ENCODE assay signal across 1 cellular context in genomic region chr5:72559866-72560766, GRCh38.
TF ChIP-seq lines count a peak whose summit lies in the region.

No MANE protein-coding gene starts in this region.

TF ChIP-seq in K562, 482 proteins besides CTCF, POLR2A, EP300 and RAD21 (continues in another document):
- TF ChIP-seq NFRKB (IDR thresholded peaks at IDR 0.05; ENCODE audit: low read depth) (0 out of 2 replicates have a peak, but pooled peaks have one; percentile 37), MAFF (IDR thresholded peaks at IDR 0.05; ENCODE audit: low read length) (no peak), NR4A1 (CRISPR knock-in tag; IDR thresholded peaks at IDR 0.05) (no peak), NR4A1 (tag; IDR thresholded peaks at IDR 0.05) (peak; percentile 64; the same call in 1 of the 2 replicates), FOSL1 (tag; conservative IDR thresholded peaks at IDR 0.05) (peak; percentile 80), ZNF592 (IDR thresholded peaks at IDR 0.05) (peak; percentile 81), CTBP1 (IDR thresholded peaks at IDR 0.05; ENCODE audit: borderline replicate concordance) (peak; percentile 29; the same call in 1 of the 2 replicates), MEIS2 (IDR thresholded peaks at IDR 0.05; ENCODE audit: partially characterized antibody) (peak; percentile 48), E2F6 (IDR thresholded peaks at IDR 0.05; ENCODE audit: borderline replicate concordance in 1 of 2, extremely low read depth in 1 of 2, insufficient read depth in 1 of 2, insufficient read length in 1 of 2, low read depth in 1 of 2, low read length in 1 of 2, poor library complexity in 1 of 2, severe bottlenecking in 1 of 2) (peak in 1 of 2 experiments; percentile 33), XRCC5 (IDR thresholded peaks at IDR 0.05; ENCODE audit: low read depth, low read length) (no peak), MCM2 (IDR thresholded peaks at IDR 0.05; ENCODE audit: low read depth) (no peak), ATF3 (IDR thresholded peaks at IDR 0.05) (peak; percentile 35; the same call in 1 of the 2 replicates), ATF3 (CRISPR knock-in tag; conservative IDR thresholded peaks at IDR 0.05) (no peak), ATF7 (IDR thresholded peaks at IDR 0.05) (no peak), ZNF354B (CRISPR knock-in tag; IDR thresholded peaks at IDR 0.05) (no peak), CEBPZ (IDR thresholded peaks at IDR 0.05; ENCODE audit: borderline replicate concordance, low read depth, low read length) (no peak), L3MBTL2 (IDR thresholded peaks at IDR 0.05) (peak; percentile 60; the same call in 1 of the 2 replicates), NR2C1 (IDR thresholded peaks at IDR 0.05) (no peak), NR2C1 (tag; IDR thresholded peaks at IDR 0.05) (peak; percentile 28; the same call in 1 of the 2 replicates), ZNF766 (CRISPR knock-in tag; conservative IDR thresholded peaks at IDR 0.05) (0 out of 2 replicates have a peak, but pooled peaks have one; percentile 37), MTA3 (IDR thresholded peaks at IDR 0.05; ENCODE audit: borderline replicate concordance) (no peak), ARID3A (IDR thresholded peaks at IDR 0.05; ENCODE audit: borderline replicate concordance, low read depth, low read length) (no peak), SOX6 (IDR thresholded peaks at IDR 0.05) (peak; percentile 73), MEF2D (tag; conservative IDR thresholded peaks at IDR 0.05; ENCODE audit: low read depth) (0 out of 2 replicates have a peak, but pooled peaks have one; percentile 42), SPI1 (IDR thresholded peaks at IDR 0.05; ENCODE audit: borderline replicate concordance, low read depth, low read length) (no peak), PTTG1 (tag; IDR thresholded peaks at IDR 0.05; ENCODE audit: low read depth) (peak; percentile 47; the same call in 1 of the 2 replicates), SMAD4 (CRISPR knock-in tag; conservative IDR thresholded peaks at IDR 0.05) (0 out of 2 replicates have a peak, but pooled peaks have one; percentile 22)
- TF ChIP-seq, protein P1, sequence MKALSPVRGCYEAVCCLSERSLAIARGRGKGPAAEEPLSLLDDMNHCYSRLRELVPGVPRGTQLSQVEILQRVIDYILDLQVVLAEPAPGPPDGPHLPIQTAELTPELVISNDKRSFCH (CRISPR knock-in tag; IDR thresholded peaks at IDR 0.05): no peak
- TF ChIP-seq, protein P1 (tag; IDR thresholded peaks at IDR 0.05): 0 out of 2 replicates have a peak, but pooled peaks have one; percentile 51
- TF ChIP-seq, protein P2, sequence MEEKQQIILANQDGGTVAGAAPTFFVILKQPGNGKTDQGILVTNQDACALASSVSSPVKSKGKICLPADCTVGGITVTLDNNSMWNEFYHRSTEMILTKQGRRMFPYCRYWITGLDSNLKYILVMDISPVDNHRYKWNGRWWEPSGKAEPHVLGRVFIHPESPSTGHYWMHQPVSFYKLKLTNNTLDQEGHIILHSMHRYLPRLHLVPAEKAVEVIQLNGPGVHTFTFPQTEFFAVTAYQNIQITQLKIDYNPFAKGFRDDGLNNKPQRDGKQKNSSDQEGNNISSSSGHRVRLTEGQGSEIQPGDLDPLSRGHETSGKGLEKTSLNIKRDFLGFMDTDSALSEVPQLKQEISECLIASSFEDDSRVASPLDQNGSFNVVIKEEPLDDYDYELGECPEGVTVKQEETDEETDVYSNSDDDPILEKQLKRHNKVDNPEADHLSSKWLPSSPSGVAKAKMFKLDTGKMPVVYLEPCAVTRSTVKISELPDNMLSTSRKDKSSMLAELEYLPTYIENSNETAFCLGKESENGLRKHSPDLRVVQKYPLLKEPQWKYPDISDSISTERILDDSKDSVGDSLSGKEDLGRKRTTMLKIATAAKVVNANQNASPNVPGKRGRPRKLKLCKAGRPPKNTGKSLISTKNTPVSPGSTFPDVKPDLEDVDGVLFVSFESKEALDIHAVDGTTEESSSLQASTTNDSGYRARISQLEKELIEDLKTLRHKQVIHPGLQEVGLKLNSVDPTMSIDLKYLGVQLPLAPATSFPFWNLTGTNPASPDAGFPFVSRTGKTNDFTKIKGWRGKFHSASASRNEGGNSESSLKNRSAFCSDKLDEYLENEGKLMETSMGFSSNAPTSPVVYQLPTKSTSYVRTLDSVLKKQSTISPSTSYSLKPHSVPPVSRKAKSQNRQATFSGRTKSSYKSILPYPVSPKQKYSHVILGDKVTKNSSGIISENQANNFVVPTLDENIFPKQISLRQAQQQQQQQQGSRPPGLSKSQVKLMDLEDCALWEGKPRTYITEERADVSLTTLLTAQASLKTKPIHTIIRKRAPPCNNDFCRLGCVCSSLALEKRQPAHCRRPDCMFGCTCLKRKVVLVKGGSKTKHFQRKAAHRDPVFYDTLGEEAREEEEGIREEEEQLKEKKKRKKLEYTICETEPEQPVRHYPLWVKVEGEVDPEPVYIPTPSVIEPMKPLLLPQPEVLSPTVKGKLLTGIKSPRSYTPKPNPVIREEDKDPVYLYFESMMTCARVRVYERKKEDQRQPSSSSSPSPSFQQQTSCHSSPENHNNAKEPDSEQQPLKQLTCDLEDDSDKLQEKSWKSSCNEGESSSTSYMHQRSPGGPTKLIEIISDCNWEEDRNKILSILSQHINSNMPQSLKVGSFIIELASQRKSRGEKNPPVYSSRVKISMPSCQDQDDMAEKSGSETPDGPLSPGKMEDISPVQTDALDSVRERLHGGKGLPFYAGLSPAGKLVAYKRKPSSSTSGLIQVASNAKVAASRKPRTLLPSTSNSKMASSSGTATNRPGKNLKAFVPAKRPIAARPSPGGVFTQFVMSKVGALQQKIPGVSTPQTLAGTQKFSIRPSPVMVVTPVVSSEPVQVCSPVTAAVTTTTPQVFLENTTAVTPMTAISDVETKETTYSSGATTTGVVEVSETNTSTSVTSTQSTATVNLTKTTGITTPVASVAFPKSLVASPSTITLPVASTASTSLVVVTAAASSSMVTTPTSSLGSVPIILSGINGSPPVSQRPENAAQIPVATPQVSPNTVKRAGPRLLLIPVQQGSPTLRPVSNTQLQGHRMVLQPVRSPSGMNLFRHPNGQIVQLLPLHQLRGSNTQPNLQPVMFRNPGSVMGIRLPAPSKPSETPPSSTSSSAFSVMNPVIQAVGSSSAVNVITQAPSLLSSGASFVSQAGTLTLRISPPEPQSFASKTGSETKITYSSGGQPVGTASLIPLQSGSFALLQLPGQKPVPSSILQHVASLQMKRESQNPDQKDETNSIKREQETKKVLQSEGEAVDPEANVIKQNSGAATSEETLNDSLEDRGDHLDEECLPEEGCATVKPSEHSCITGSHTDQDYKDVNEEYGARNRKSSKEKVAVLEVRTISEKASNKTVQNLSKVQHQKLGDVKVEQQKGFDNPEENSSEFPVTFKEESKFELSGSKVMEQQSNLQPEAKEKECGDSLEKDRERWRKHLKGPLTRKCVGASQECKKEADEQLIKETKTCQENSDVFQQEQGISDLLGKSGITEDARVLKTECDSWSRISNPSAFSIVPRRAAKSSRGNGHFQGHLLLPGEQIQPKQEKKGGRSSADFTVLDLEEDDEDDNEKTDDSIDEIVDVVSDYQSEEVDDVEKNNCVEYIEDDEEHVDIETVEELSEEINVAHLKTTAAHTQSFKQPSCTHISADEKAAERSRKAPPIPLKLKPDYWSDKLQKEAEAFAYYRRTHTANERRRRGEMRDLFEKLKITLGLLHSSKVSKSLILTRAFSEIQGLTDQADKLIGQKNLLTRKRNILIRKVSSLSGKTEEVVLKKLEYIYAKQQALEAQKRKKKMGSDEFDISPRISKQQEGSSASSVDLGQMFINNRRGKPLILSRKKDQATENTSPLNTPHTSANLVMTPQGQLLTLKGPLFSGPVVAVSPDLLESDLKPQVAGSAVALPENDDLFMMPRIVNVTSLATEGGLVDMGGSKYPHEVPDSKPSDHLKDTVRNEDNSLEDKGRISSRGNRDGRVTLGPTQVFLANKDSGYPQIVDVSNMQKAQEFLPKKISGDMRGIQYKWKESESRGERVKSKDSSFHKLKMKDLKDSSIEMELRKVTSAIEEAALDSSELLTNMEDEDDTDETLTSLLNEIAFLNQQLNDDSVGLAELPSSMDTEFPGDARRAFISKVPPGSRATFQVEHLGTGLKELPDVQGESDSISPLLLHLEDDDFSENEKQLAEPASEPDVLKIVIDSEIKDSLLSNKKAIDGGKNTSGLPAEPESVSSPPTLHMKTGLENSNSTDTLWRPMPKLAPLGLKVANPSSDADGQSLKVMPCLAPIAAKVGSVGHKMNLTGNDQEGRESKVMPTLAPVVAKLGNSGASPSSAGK (IDR thresholded peaks at IDR 0.05): peak; percentile 45
- TF ChIP-seq, protein P3, sequence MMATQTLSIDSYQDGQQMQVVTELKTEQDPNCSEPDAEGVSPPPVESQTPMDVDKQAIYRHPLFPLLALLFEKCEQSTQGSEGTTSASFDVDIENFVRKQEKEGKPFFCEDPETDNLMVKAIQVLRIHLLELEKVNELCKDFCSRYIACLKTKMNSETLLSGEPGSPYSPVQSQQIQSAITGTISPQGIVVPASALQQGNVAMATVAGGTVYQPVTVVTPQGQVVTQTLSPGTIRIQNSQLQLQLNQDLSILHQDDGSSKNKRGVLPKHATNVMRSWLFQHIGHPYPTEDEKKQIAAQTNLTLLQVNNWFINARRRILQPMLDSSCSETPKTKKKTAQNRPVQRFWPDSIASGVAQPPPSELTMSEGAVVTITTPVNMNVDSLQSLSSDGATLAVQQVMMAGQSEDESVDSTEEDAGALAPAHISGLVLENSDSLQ (IDR thresholded peaks at IDR 0.05): peak; percentile 61
